In genomic region chr12:76470028-76470939, GRCh38 we compare ENCODE assay signal across 8 cellular contexts.
DNase-seq lines count a peak whose midpoint lies in the region; TF ChIP-seq lines count a peak whose summit lies in the region.

No MANE protein-coding gene starts in this region.

- no peak overlapping the region for H3K4me2 ChIP-seq in H9 (ENCODE audit: insufficient read depth, insufficient read length, low read length)

- no peak overlapping the region for H3K23ac ChIP-seq in H9 (ENCODE audit: insufficient read length, low read depth, low read length)

- H3K27ac ChIP-seq in H9 (ENCODE audit: insufficient read length, low read depth, low read length), result no peak overlapping the region
- peak overlapping the region; percentile 36 to 60 for H3K27ac ChIP-seq in coronary artery
- H3K27ac ChIP-seq in WERI-Rb-1, result no peak overlapping the region

- no peaks in the 10 kb centered on the region for H3K27me3 Mint-ChIP-seq in H9 (ENCODE audit: low read depth)

- no peaks in the 10 kb centered on the region for H4K20me1 ChIP-seq in H9 (ENCODE audit: control insufficient read depth, insufficient read depth, insufficient read length)

- H2BK20ac ChIP-seq in H9 (ENCODE audit: low read depth, low read length, poor library complexity, severe bottlenecking), result no peak overlapping the region

- no peak for TF ChIP-seq CTCF in GM13977 (IDR thresholded peaks at IDR 0.05; ENCODE audit: extremely low read depth, insufficient read depth, missing control alignments)
- no peak for TF ChIP-seq CTCF in H9 (conservative IDR thresholded peaks at IDR 0.05)
- TF ChIP-seq CTCF in coronary artery (IDR thresholded peaks at IDR 0.05), result no peak
- no peak for TF ChIP-seq CTCF in WERI-Rb-1 (IDR thresholded peaks at IDR 0.05; ENCODE audit: low read depth, low read length)

- H3K9ac ChIP-seq in H9 (ENCODE audit: extremely low read depth, insufficient read length, low read length), result peak overlapping the region; percentile 14

- H3K23me2 ChIP-seq in H9 (ENCODE audit: insufficient read length, low read depth, low read length, poor library complexity, severe bottlenecking), result no peaks in the 10 kb centered on the region

- WGBS in H9 (ENCODE audit: extremely low coverage, insufficient read length, low lambda C conversion rate), result no CpG with 5 or more reads among the region's 7 CpGs

- no peaks in the 10 kb centered on the region; the same call in 1 of the 2 replicates for H3K4me1 ChIP-seq in H9 (ENCODE audit: insufficient read depth, low read length)

- H3K79me1 ChIP-seq in H9 (ENCODE audit: insufficient read depth, low read depth, low read length, poor library complexity, severe bottlenecking), result peaks cover 3% of the 10 kb centered on the region

- H3T11ph ChIP-seq in H9 (ENCODE audit: low read length), result no peak overlapping the region

- H3K18ac ChIP-seq in H9 (ENCODE audit: insufficient read length, low read depth, low read length), result no peak overlapping the region

- H3K36me3 ChIP-seq in MG63 (no peaks in the 10 kb centered on the region), WERI-Rb-1 (peaks cover 7% of the 10 kb centered on the region)

- no peak overlapping the region for H2BK12ac ChIP-seq in H9 (ENCODE audit: insufficient read length, low read depth, low read length)

- no peak overlapping the region for H2BK120ac ChIP-seq in H9 (ENCODE audit: low read depth, low read length, poor library complexity, severe bottlenecking)

- H3K27me3 ChIP-seq in H9 (ENCODE audit: insufficient read depth, low read length) (no peaks in the 10 kb centered on the region), MG63 (no peaks in the 10 kb centered on the region), WERI-Rb-1 (ENCODE audit: insufficient read depth, low read depth, severe bottlenecking) (no peaks in the 10 kb centered on the region)

- H4K8ac ChIP-seq in H9 (replicated peaks; ENCODE audit: insufficient read length, low read depth, low read length), result no peak overlapping the region

- H3K9me3 Mint-ChIP-seq in H9, result peaks cover 0 to 5% of the 10 kb centered on the region in 2 experiments; a peak in 2 of 5 replicates

- H2AFZ ChIP-seq in H9 (ENCODE audit: low read length), result no peak overlapping the region

- H3K9me3 ChIP-seq in H9 (ENCODE audit: control insufficient read depth, low read depth, low read length), result no peaks in the 10 kb centered on the region
- peaks cover 6% of the 10 kb centered on the region; the same call in 1 of the 2 replicates for H3K9me3 ChIP-seq in MG63
- no peaks in the 10 kb centered on the region for H3K9me3 ChIP-seq in WERI-Rb-1 (ENCODE audit: severe bottlenecking)

- H3K4me3 ChIP-seq in MG63 (no peak overlapping the region), coronary artery (no peak overlapping the region), WERI-Rb-1 (ENCODE audit: low read depth, low read length) (no peak overlapping the region)

- H3K79me2 ChIP-seq in H9 (ENCODE audit: insufficient read depth, low read length), result no peaks in the 10 kb centered on the region

- H3K27ac Mint-ChIP-seq in H9, result no peak overlapping the region

- no peak overlapping the region for H3K14ac ChIP-seq in H9 (ENCODE audit: insufficient read depth, low read length)

- DNase-seq in GM13977 (ENCODE audit: low spot score) (peak; percentile 20), H9 (no peak), MG63 (peak; percentile 37), coronary artery (ENCODE audit: low spot score) (no peak), pons (ENCODE audit: low spot score) (peak; percentile 31), ureter (ENCODE audit: low spot score) (no peak), WERI-Rb-1 (no peak), activated gamma-delta T cell treated with Interleukin-2 at 50 U/mL for 16 hours (no peak)

- H3K4me3 Mint-ChIP-seq in H9, result no peak overlapping the region

- H2AK5ac ChIP-seq in H9 (ENCODE audit: insufficient read length, low read length), result no peak overlapping the region

- no peak overlapping the region for H4K5ac ChIP-seq in H9 (ENCODE audit: insufficient read length, low read depth, low read length)

- no peak overlapping the region for H4K91ac ChIP-seq in H9 (ENCODE audit: insufficient read length, low read depth, low read length)

- no peak overlapping the region for H2BK15ac ChIP-seq in H9 (ENCODE audit: low read depth, low read length)

- in situ Hi-C loops in GM13977 (cut with MboI; ENCODE audit: low pct_unique_long_range_greater_than_20kb, low sequenced_read_pairs, unreplicated experiment), result loop anchor here (25.0 kb wide), 2 partner anchors 383 to 958 kb away; partner anchors contain the start of genes KRR1 and NAP1L1

- H2BK5ac ChIP-seq in H9 (ENCODE audit: insufficient read length, low read length), result no peak overlapping the region

- H3K4ac ChIP-seq in H9 (ENCODE audit: low read depth, low read length), result no peak overlapping the region

- H3K4me1 Mint-ChIP-seq in H9, result peaks cover 6 to 7% of the 10 kb centered on the region in 2 experiments; a peak in 3 of 4 replicates

- H3K36me3 Mint-ChIP-seq in H9 (ENCODE audit: insufficient read depth in 1 of 3, low read depth in 3 of 3), result peaks cover 0 to 4% (median 0%) of the 10 kb centered on the region in 3 experiments; a peak in 3 of 7 replicates

- no peak overlapping the region for H3K56ac ChIP-seq in H9 (ENCODE audit: insufficient read length, low read depth, low read length)

Comparison
In these comparisons a context has a peak if more than half of its experiments do, and no peak if none do; other contexts are left out.
1. DNase-seq: peak in GM13977 (single experiment), MG63 (single experiment) and pons (single experiment); none in H9 (single experiment), coronary artery (single experiment), ureter (single experiment), WERI-Rb-1 (single experiment) and activated gamma-delta T cell treated with Interleukin-2 at 50 U/mL for 16 hours (single experiment).
2. H3K27ac ChIP-seq: peak in coronary artery (2 of 2); none in H9 (single experiment) and WERI-Rb-1 (single experiment).